ENCODE assay signal across 26 cellular contexts in genomic region chr9:72551306-72551705, GRCh38. TPM values are rescaled to one million over a fixed set of nuclear protein-coding genes. Genes with fewer than 3 reads are reported as not detected.
DNase-seq lines count a peak whose midpoint lies in the region; ATAC-seq and TF ChIP-seq lines count a peak whose summit lies in the region.
"Had no signal": no experiment of that assay in that cellular context is flagged by ENCODE, and none has a peak within 500 bp of the region (broad histone marks: within the 10 kb centered on the region; RNA-seq: fewer than 3 reads in every experiment).

No MANE protein-coding gene starts in this region.

- intact Hi-C loops in Caco-2 (cut with micrococcal nuclease; ENCODE audit: unreplicated experiment) (loop anchor here (10.0 kb wide), 2 partner anchors 77 to 257 kb away; no protein-coding TSS in a partner anchor), IMR-90 (cut with micrococcal nuclease) (loop anchor here (10.0 kb wide), 1 partner anchor 77 kb away; no protein-coding TSS in a partner anchor)

- no CpG with 5 or more reads among the region's 2 CpGs for WGBS in IMR-90 (ENCODE audit: extremely low coverage in 2 of 2, insufficient read length in 1 of 2), 2 experiments

- H3K9me3 ChIP-seq in Caco-2 (no peaks in the 10 kb centered on the region), IMR-90 (ENCODE audit: control insufficient read depth, insufficient read depth, low read length) (no peaks in the 10 kb centered on the region; the same call in 1 of the 2 replicates)
- H3K9me3 ChIP-seq: gastroesophageal sphincter, stomach, tibial artery had no signal

- POLR2A ChIA-PET in Caco-2 (lab: Charles Lee) (no interaction called here), IMR-90 (lab: Charles Lee; ENCODE audit: unreplicated experiment) (no interaction called here)

- peak overlapping the region; percentile 37; the same call in 1 of the 2 replicates for H3K4ac ChIP-seq in IMR-90 (ENCODE audit: low read depth, low read length)

- no peaks in the 10 kb centered on the region for H3K79me1 ChIP-seq in IMR-90 (ENCODE audit: low read depth in 1 of 2, low read length in 2 of 2)

- BruUV-seq in Caco-2 (replicated peaks; lab: Mats Ljungman, UMichigan) (no TSS peak), IMR-90 (replicated peaks; lab: Mats Ljungman, UMichigan) (no TSS peak)

- H3K27me3 Mint-ChIP-seq in Caco-2 (ENCODE audit: insufficient read depth, unreplicated experiment) (no peaks in the 10 kb centered on the region), nephron progenitor cell (ENCODE audit: low read depth, poor library complexity) (peaks cover 2% of the 10 kb centered on the region)
- H3K27me3 Mint-ChIP-seq in activated T-helper 17 cell treated with anti-CD3 and anti-CD28 coated beads, Interleukin-2, amount 50 U/mL, for 72 hours, result no peaks in the 10 kb centered on the region
- H3K27me3 Mint-ChIP-seq: central memory CD8-positive, alpha-beta T cell; memory B cell had no signal

- H2AFZ ChIP-seq in IMR-90 (replicated peaks; ENCODE audit: low read length, poor library complexity), result no peak overlapping the region

- peak overlapping the region; percentile 29 for H3K27ac Mint-ChIP-seq in Caco-2 (ENCODE audit: unreplicated experiment)
- peak overlapping the region; percentile 15 for H3K27ac Mint-ChIP-seq in activated T-helper 17 cell treated with anti-CD3 and anti-CD28 coated beads, Interleukin-2, amount 50 U/mL, for 72 hours
- peak overlapping the region; percentile 56 for H3K27ac Mint-ChIP-seq in nephron progenitor cell
- H3K27ac Mint-ChIP-seq: immature natural killer cell, memory B cell had no signal

- H2BK20ac ChIP-seq in IMR-90 (ENCODE audit: low read depth, low read length), result peak overlapping the region; percentile 51

- H3K56ac ChIP-seq in IMR-90 (ENCODE audit: extremely low read depth, insufficient read depth, low read length), result no peak overlapping the region

- H3K4me1 Mint-ChIP-seq in Caco-2 (ENCODE audit: low read depth, unreplicated experiment) (no peaks in the 10 kb centered on the region), nephron progenitor cell (peaks cover 37% of the 10 kb centered on the region)
- no peaks in the 10 kb centered on the region for H3K4me1 Mint-ChIP-seq in activated T-helper 17 cell treated with anti-CD3 and anti-CD28 coated beads, Interleukin-2, amount 50 U/mL, for 72 hours
- H3K4me1 Mint-ChIP-seq: central memory CD8-positive, alpha-beta T cell; immature natural killer cell; memory B cell had no signal

- in situ Hi-C loops in IMR-90 (cut with MboI; ENCODE audit: low sequenced_read_pairs), result loop anchor here (25.0 kb wide), 1 partner anchor 814 kb away; no protein-coding TSS in a partner anchor

- H3K4me3 ChIP-seq in Caco-2 (ENCODE audit: low read depth, low read length), result no peak overlapping the region
- no peak overlapping the region for H3K4me3 ChIP-seq in IMR-90 (ENCODE audit: insufficient read depth, low read depth, low read length)
- H3K4me3 ChIP-seq: dorsolateral prefrontal cortex, gastroesophageal sphincter, skin epidermis, stomach, tibial artery had no signal

- TF ChIP-seq CTCF in Caco-2 (IDR thresholded peaks at IDR 0.05; ENCODE audit: insufficient read depth in 1 of 2, low read depth in 1 of 2, low read length in 1 of 2, severe bottlenecking in 1 of 2, unreplicated experiment in 1 of 2) (no peak), IMR-90 (conservative IDR thresholded peaks at IDR 0.05; ENCODE audit: low read depth, low read length) (no peak), nephron progenitor cell (IDR thresholded peaks at IDR 0.05) (no peak)

- no peak overlapping the region for H2BK5ac ChIP-seq in IMR-90 (ENCODE audit: low read depth, low read length, poor library complexity, severe bottlenecking)

- DNase-seq in Caco-2 (no peak), IMR-90 (no peak), nephron progenitor cell (no peak), NCI-H2107 (lab: John Stamatoyannopoulos, UW) (no peak), pons (ENCODE audit: low spot score) (no peak)
- DNase-seq: activated CD4-positive, alpha-beta T cell treated with anti-CD3 and anti-CD28 coated beads for 48 hours; activated CD8-positive, alpha-beta memory T cell treated with anti-CD3 and anti-CD28 coated beads for 24 hours; activated gamma-delta T cell treated with Interleukin-2 at 50 U/mL for 16 hours; activated T-cell treated with anti-CD3 and anti-CD28 coated beads, Interleukin-2, amount 50 U/mL, for 1 hour; DND-41; hippocampal formation; immature natural killer cell; Kasumi-1; left colon; stomach; tibial artery had no signal

- no peak overlapping the region for H2AK5ac ChIP-seq in IMR-90 (ENCODE audit: low read depth, low read length)

- H3K27me3 ChIP-seq in Caco-2 (replicated peaks; ENCODE audit: control insufficient read depth, insufficient read depth, low read length) (no peaks in the 10 kb centered on the region), IMR-90 (ENCODE audit: control insufficient read depth, insufficient read depth, low read length) (no peaks in the 10 kb centered on the region)
- H3K27me3 ChIP-seq: dorsolateral prefrontal cortex, gastroesophageal sphincter, stomach, tibial artery had no signal

- CTCF ChIA-PET in Caco-2 (lab: Charles Lee), result no interaction called here
- CTCF ChIA-PET in IMR-90 (lab: Yijun Ruan, JAX), result interaction anchor here (0.9 kb wide), 1 partner anchor 35 kb away, joined by 3 read pairs; no protein-coding TSS in a partner anchor

- H3K9me1 ChIP-seq in IMR-90 (ENCODE audit: insufficient read depth, low read length), result no peaks in the 10 kb centered on the region; the same call in 1 of the 2 replicates

- no peak overlapping the region for H3K4me2 ChIP-seq in IMR-90 (ENCODE audit: low read depth, low read length)

- peak overlapping the region; percentile 71 for H2BK120ac ChIP-seq in IMR-90 (ENCODE audit: low read depth, low read length)

- H3K9me3 Mint-ChIP-seq in Caco-2 (ENCODE audit: unreplicated experiment), result no peaks in the 10 kb centered on the region
- H3K9me3 Mint-ChIP-seq in activated T-helper 17 cell treated with anti-CD3 and anti-CD28 coated beads, Interleukin-2, amount 50 U/mL, for 72 hours, result no peaks in the 10 kb centered on the region
- H3K9me3 Mint-ChIP-seq in nephron progenitor cell, result no peaks in the 10 kb centered on the region
- H3K9me3 Mint-ChIP-seq: central memory CD8-positive, alpha-beta T cell; immature natural killer cell; memory B cell had no signal

- peak overlapping the region; percentile 75 for H4K5ac ChIP-seq in IMR-90 (ENCODE audit: low read depth, low read length)

- H3K4me3 Mint-ChIP-seq in Caco-2 (ENCODE audit: unreplicated experiment) (no peak overlapping the region), nephron progenitor cell (no peak overlapping the region)
- no peak overlapping the region for H3K4me3 Mint-ChIP-seq in activated T-helper 17 cell treated with anti-CD3 and anti-CD28 coated beads, Interleukin-2, amount 50 U/mL, for 72 hours
- H3K4me3 Mint-ChIP-seq: central memory CD8-positive, alpha-beta T cell; immature natural killer cell; memory B cell had no signal

- no peak overlapping the region; the same call in 1 of the 2 replicates for H3K14ac ChIP-seq in IMR-90 (replicated peaks; ENCODE audit: low read depth, low read length)

- peak overlapping the region; percentile 77 for H3K18ac ChIP-seq in IMR-90 (ENCODE audit: low read depth, low read length)

- H3K36me3 Mint-ChIP-seq in Caco-2 (ENCODE audit: insufficient read depth, unreplicated experiment) (no peaks in the 10 kb centered on the region), nephron progenitor cell (ENCODE audit: low read depth) (no peaks in the 10 kb centered on the region)
- no peaks in the 10 kb centered on the region for H3K36me3 Mint-ChIP-seq in activated T-helper 17 cell treated with anti-CD3 and anti-CD28 coated beads, Interleukin-2, amount 50 U/mL, for 72 hours (ENCODE audit: low read depth)
- H3K36me3 Mint-ChIP-seq: immature natural killer cell, memory B cell had no signal

- peak overlapping the region; percentile 64; the same call in 1 of the 2 replicates for H3K23ac ChIP-seq in IMR-90 (ENCODE audit: low read depth, low read length)

- H4K20me1 ChIP-seq in IMR-90 (ENCODE audit: insufficient read depth, low read length), result no peaks in the 10 kb centered on the region

- peaks cover 4% of the 10 kb centered on the region for H3K4me1 ChIP-seq in Caco-2
- H3K4me1 ChIP-seq in IMR-90 (ENCODE audit: control insufficient read depth, insufficient read depth, low read length), result peaks cover 5% of the 10 kb centered on the region

- H4K8ac ChIP-seq in IMR-90 (ENCODE audit: low read depth in 2 of 2, low read length in 2 of 2), result peak overlapping the region in 1 of 2 experiments; percentile 71; a peak in 2 of 4 replicates

- H4K91ac ChIP-seq in IMR-90 (ENCODE audit: insufficient read depth, low read depth, low read length), result peak overlapping the region; percentile 66

- H3K36me3 ChIP-seq in Caco-2 (ENCODE audit: control insufficient read depth, insufficient read depth, low read length), result no peaks in the 10 kb centered on the region
- H3K36me3 ChIP-seq in IMR-90 (ENCODE audit: control insufficient read depth, insufficient read depth, low read length), result no peaks in the 10 kb centered on the region
- H3K36me3 ChIP-seq: gastroesophageal sphincter, stomach, tibial artery had no signal

- H2AK9ac ChIP-seq in IMR-90 (replicated peaks; ENCODE audit: low read depth, low read length, poor library complexity), result no peak overlapping the region

- TF ChIP-seq POLR2A in IMR-90 (IDR thresholded peaks at IDR 0.05; ENCODE audit: low read depth, low read length), result no peak

- H3K27ac ChIP-seq in IMR-90 (ENCODE audit: insufficient read depth, low read length), result no peak overlapping the region
- H3K27ac ChIP-seq: gastroesophageal sphincter, skin epidermis, stomach, tibial artery had no signal

- TF ChIP-seq RAD21 in IMR-90 (IDR thresholded peaks at IDR 0.05; ENCODE audit: low read length), result no peak

- no peak overlapping the region for H3K9ac ChIP-seq in IMR-90 (ENCODE audit: low read depth, low read length)

- ATAC-seq in IMR-90 (ENCODE audit: low read depth) (no peak), HG03442 (IDR thresholded peaks at IDR 0.05; ENCODE audit: unreplicated experiment) (no peak), GM21528 (IDR thresholded peaks at IDR 0.05; ENCODE audit: low FRiP score, unreplicated experiment) (no peak)
- ATAC-seq in activated T-helper 17 cell treated with anti-CD3 and anti-CD28 coated beads, Interleukin-2, amount 50 U/mL, for 72 hours (replicated peaks), result no peak
- ATAC-seq: gastroesophageal sphincter, left colon, SK-N-SH treated with all-trans-retinoic acid at 6 μM for 48 hours had no signal

- H2BK15ac ChIP-seq in IMR-90 (ENCODE audit: low read depth, low read length), result peak overlapping the region; percentile 91; the same call in 2 of the 3 replicates

- dilution Hi-C loops in IMR-90 (cut with HindIII; ENCODE audit: low sequenced_read_pairs, unreplicated experiment), result no loop called here

TF ChIP-seq in IMR-90, 13 proteins besides CTCF, POLR2A, EP300 and RAD21 (continues in another document):
- no peak for TF ChIP-seq CHD1 (IDR thresholded peaks at IDR 0.05; ENCODE audit: low read depth, low read length)
- TF ChIP-seq MAZ (IDR thresholded peaks at IDR 0.05; ENCODE audit: borderline replicate concordance, low read depth, low read length), result no peak

RNA-seq across cellular contexts. Expression of gene TMC1, which starts 29.9 kb away (rescaled TPM):
- total RNA-seq in Caco-2 (2022), result not detected in 2 replicates
- not detected in 2 replicates for total RNA-seq in IMR-90 (2012; rRNA removed)
- polyA plus RNA-seq in IMR-90 (2012; rRNA removed), result not detected in 2 replicates
- not detected in 2 replicates for polyA plus RNA-seq in IMR-90 (2012; cell fraction: cytosol; rRNA removed)
- polyA plus RNA-seq in IMR-90 (2012; cell fraction: nucleus; rRNA removed; ENCODE audit: low replicate concordance), result 0.11 TPM in 1 of 2 replicates, not detected in the other
- under 1 TPM; 0.32 to 0.41 TPM for total RNA-seq in activated T-helper 17 cell treated with anti-CD3 and anti-CD28 coated beads, Interleukin-2, amount 50 U/mL, for 72 hours
- total RNA-seq: gastroesophageal sphincter; T-helper 2 cell treated with Interferon-gamma antibody and Interleukin-4, amounts not matched to agents 100 ng/mL and 5 ng/mL, for 36 hours had no signal
- polyA plus RNA-seq: immature natural killer cell had no signal
